Comparison of ENCODE assay signal across 31 cellular contexts in the genomic region with DNA sequence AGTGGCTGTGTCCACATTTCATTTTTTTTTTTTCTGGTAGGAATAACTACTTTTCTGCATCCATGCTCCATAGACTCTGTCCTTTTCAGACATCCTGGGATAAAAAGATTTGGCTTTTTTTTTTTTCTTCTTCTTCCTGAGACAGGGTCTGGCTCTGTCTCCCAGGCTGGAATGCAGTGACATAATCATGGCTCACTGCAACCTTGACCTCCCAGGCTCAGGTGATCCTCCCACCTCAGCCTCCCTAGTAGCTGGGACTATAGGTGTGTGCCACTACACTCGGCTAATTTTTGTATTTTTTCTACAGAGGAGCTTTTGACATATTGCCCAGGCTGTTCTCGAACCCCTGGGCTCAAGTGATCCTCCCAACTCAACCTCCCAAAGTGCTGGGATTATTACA.
"Had no signal": no experiment of that assay in that cellular context is flagged by ENCODE, and none has a peak within 500 bp of the region (broad histone marks: within the 10 kb centered on the region; RNA-seq: fewer than 3 reads in every experiment).

No MANE protein-coding gene starts in this region.

- H3K4me3 Mint-ChIP-seq: activated CD4-positive, alpha-beta memory T cell treated with anti-CD3 and anti-CD28 coated beads for 36 hours; activated CD4-positive, alpha-beta T cell treated with anti-CD3 and anti-CD28 coated beads for 36 hours; activated CD4-positive, alpha-beta T cell treated with anti-CD3 and anti-CD28 coated beads, Interleukin-2, amount 10 ng/mL, durations not matched to agents 24 days and 14 days; activated CD8-positive, alpha-beta memory T cell treated with anti-CD3 and anti-CD28 coated beads, Interleukin-2, amount 10 ng/mL, durations not matched to agents 7 days and 5 days; activated CD8-positive, alpha-beta T cell treated with anti-CD3 and anti-CD28 coated beads, Interleukin-2, amount 10 ng/mL, durations not matched to agents 7 days and 5 days; activated naive CD4-positive, alpha-beta T cell treated with anti-CD3 and anti-CD28 coated beads for 36 hours; activated naive CD4-positive, alpha-beta T cell treated with anti-CD3 and anti-CD28 coated beads, Interleukin-2, amount 50 U/mL, for 24 hours; activated naive CD8-positive, alpha-beta T cell treated with anti-CD3 and anti-CD28 coated beads for 36 hours; activated naive CD8-positive, alpha-beta T cell treated with anti-CD3 and anti-CD28 coated beads, Interleukin-2, amount 50 U/mL, for 24 hours; activated T-helper 1 cell treated with anti-CD3 and anti-CD28 coated beads, Interleukin-12 subunit alpha, Interleukin-12 subunit beta, Interleukin-2, Interleukin-4 antibody, amounts not matched to agents 30 ng/mL and 10 ng/mL and 1 ng/mL, durations not matched to agents 14 hours and 24 hours and 36 hours; central memory CD8-positive, alpha-beta T cell; effector memory CD8-positive, alpha-beta T cell had no signal

- H3K36me3 Mint-ChIP-seq: activated CD4-positive, alpha-beta memory T cell treated with anti-CD3 and anti-CD28 coated beads for 36 hours; activated naive CD4-positive, alpha-beta T cell treated with anti-CD3 and anti-CD28 coated beads, Interleukin-2, amount 50 U/mL, for 24 hours; activated naive CD8-positive, alpha-beta T cell treated with anti-CD3 and anti-CD28 coated beads for 36 hours had no signal

- H3K4me3 ChIP-seq: adrenal gland, body of pancreas, coronary artery, esophagus squamous epithelium, gastroesophageal sphincter had no signal

- ATAC-seq: activated CD4-positive, alpha-beta T cell treated with anti-CD3 and anti-CD28 coated beads for 36 hours; activated CD8-positive, alpha-beta memory T cell treated with anti-CD3 and anti-CD28 coated beads, Interleukin-2, amount 10 ng/mL, durations not matched to agents 7 days and 5 days; activated CD8-positive, alpha-beta T cell treated with anti-CD3 and anti-CD28 coated beads, Interleukin-2, amount 10 ng/mL, durations not matched to agents 7 days and 5 days; activated naive CD8-positive, alpha-beta T cell treated with anti-CD3 and anti-CD28 coated beads, Interleukin-2, amount 50 U/mL, for 24 hours; body of pancreas; effector memory CD8-positive, alpha-beta T cell; gastroesophageal sphincter had no signal

- H3K4me1 ChIP-seq: adrenal gland, body of pancreas, esophagus squamous epithelium, gastroesophageal sphincter had no signal

- H3K27ac ChIP-seq: adrenal gland, body of pancreas, coronary artery, epithelial cell of prostate, esophagus squamous epithelium, gastroesophageal sphincter had no signal

- H3K27ac Mint-ChIP-seq: activated CD4-positive, alpha-beta memory T cell treated with anti-CD3 and anti-CD28 coated beads for 36 hours; activated CD4-positive, alpha-beta T cell treated with anti-CD3 and anti-CD28 coated beads for 36 hours; activated CD4-positive, alpha-beta T cell treated with anti-CD3 and anti-CD28 coated beads, Interleukin-2, amount 10 ng/mL, durations not matched to agents 24 days and 14 days; activated CD8-positive, alpha-beta memory T cell treated with anti-CD3 and anti-CD28 coated beads, Interleukin-2, amount 10 ng/mL, durations not matched to agents 7 days and 5 days; activated CD8-positive, alpha-beta T cell treated with anti-CD3 and anti-CD28 coated beads, Interleukin-2, amount 10 ng/mL, durations not matched to agents 7 days and 5 days; activated naive CD4-positive, alpha-beta T cell treated with anti-CD3 and anti-CD28 coated beads for 36 hours; activated naive CD4-positive, alpha-beta T cell treated with anti-CD3 and anti-CD28 coated beads, Interleukin-2, amount 50 U/mL, for 24 hours; activated naive CD8-positive, alpha-beta T cell treated with anti-CD3 and anti-CD28 coated beads for 36 hours; activated naive CD8-positive, alpha-beta T cell treated with anti-CD3 and anti-CD28 coated beads, Interleukin-2, amount 50 U/mL, for 24 hours; activated T-helper 1 cell treated with anti-CD3 and anti-CD28 coated beads, Interleukin-12 subunit alpha, Interleukin-12 subunit beta, Interleukin-2, Interleukin-4 antibody, amounts not matched to agents 30 ng/mL and 10 ng/mL and 1 ng/mL, durations not matched to agents 14 hours and 24 hours and 36 hours; activated T-helper 2 cell treated with anti-CD3 and anti-CD28 coated beads, Interferon-gamma antibody, Interleukin-2, Interleukin-4, amounts not matched to agents 10 μg/mL and 5 μg/mL and 100 μg/mL, durations not matched to agents 14 hours and 24 hours and 36 hours; effector memory CD8-positive, alpha-beta T cell had no signal

- H3K27me3 Mint-ChIP-seq: activated CD4-positive, alpha-beta memory T cell treated with anti-CD3 and anti-CD28 coated beads for 36 hours; activated CD4-positive, alpha-beta T cell treated with anti-CD3 and anti-CD28 coated beads for 36 hours; activated CD4-positive, alpha-beta T cell treated with anti-CD3 and anti-CD28 coated beads, Interleukin-2, amount 10 ng/mL, durations not matched to agents 24 days and 14 days; activated CD8-positive, alpha-beta memory T cell treated with anti-CD3 and anti-CD28 coated beads, Interleukin-2, amount 10 ng/mL, durations not matched to agents 7 days and 5 days; activated naive CD4-positive, alpha-beta T cell treated with anti-CD3 and anti-CD28 coated beads, Interleukin-2, amount 50 U/mL, for 24 hours; activated naive CD8-positive, alpha-beta T cell treated with anti-CD3 and anti-CD28 coated beads for 36 hours; activated naive CD8-positive, alpha-beta T cell treated with anti-CD3 and anti-CD28 coated beads, Interleukin-2, amount 50 U/mL, for 24 hours; central memory CD8-positive, alpha-beta T cell; effector memory CD8-positive, alpha-beta T cell had no signal

- H3K9me3 Mint-ChIP-seq: activated CD4-positive, alpha-beta memory T cell treated with anti-CD3 and anti-CD28 coated beads for 36 hours; activated CD4-positive, alpha-beta T cell treated with anti-CD3 and anti-CD28 coated beads, Interleukin-2, amount 10 ng/mL, durations not matched to agents 24 days and 14 days; activated naive CD4-positive, alpha-beta T cell treated with anti-CD3 and anti-CD28 coated beads for 36 hours; activated naive CD4-positive, alpha-beta T cell treated with anti-CD3 and anti-CD28 coated beads, Interleukin-2, amount 50 U/mL, for 24 hours; activated naive CD8-positive, alpha-beta T cell treated with anti-CD3 and anti-CD28 coated beads for 36 hours; activated naive CD8-positive, alpha-beta T cell treated with anti-CD3 and anti-CD28 coated beads, Interleukin-2, amount 50 U/mL, for 24 hours; activated T-helper 1 cell treated with anti-CD3 and anti-CD28 coated beads, Interleukin-12 subunit alpha, Interleukin-12 subunit beta, Interleukin-2, Interleukin-4 antibody, amounts not matched to agents 30 ng/mL and 10 ng/mL and 1 ng/mL, durations not matched to agents 14 hours and 24 hours and 36 hours; activated T-helper 2 cell treated with anti-CD3 and anti-CD28 coated beads, Interferon-gamma antibody, Interleukin-2, Interleukin-4, amounts not matched to agents 10 μg/mL and 5 μg/mL and 100 μg/mL, durations not matched to agents 14 hours and 24 hours and 36 hours; central memory CD8-positive, alpha-beta T cell; effector memory CD8-positive, alpha-beta T cell had no signal

- DNase-seq: activated CD4-positive, alpha-beta memory T cell treated with anti-CD3 and anti-CD28 coated beads for 36 hours; activated CD4-positive, alpha-beta T cell treated with anti-CD3 and anti-CD28 coated beads for 36 hours; activated CD4-positive, alpha-beta T cell treated with anti-CD3 and anti-CD28 coated beads, Interleukin-2, amount 10 ng/mL, durations not matched to agents 24 days and 14 days; activated CD4-positive, CD25-positive, alpha-beta regulatory T cell; activated CD4-positive, CD25-positive, alpha-beta regulatory T cell treated with anti-CD3 and anti-CD28 coated beads, Interleukin-2, amount 50 U/mL, for 72 hours; activated CD8-positive, alpha-beta memory T cell treated with anti-CD3 and anti-CD28 coated beads, Interleukin-2, amount 10 ng/mL, durations not matched to agents 7 days and 5 days; activated CD8-positive, alpha-beta memory T cell treated with anti-CD3 and anti-CD28 coated beads, Interleukin-2, amount 50 U/mL, for 4 hours; activated CD8-positive, alpha-beta T cell treated with anti-CD3 and anti-CD28 coated beads, Interleukin-2, amount 10 ng/mL, durations not matched to agents 7 days and 5 days; activated effector memory CD4-positive, alpha-beta T cell treated with anti-CD3 and anti-CD28 coated beads, Interleukin-2, amount 50 U/mL, for 16 hours; activated naive CD4-positive, alpha-beta T cell treated with anti-CD3 and anti-CD28 coated beads for 36 hours; activated naive CD8-positive, alpha-beta T cell treated with anti-CD3 and anti-CD28 coated beads for 36 hours; activated naive CD8-positive, alpha-beta T cell treated with anti-CD3 and anti-CD28 coated beads, Interleukin-2, amount 50 U/mL, for 24 hours; activated T-cell treated with anti-CD3 and anti-CD28 coated beads, Interleukin-2, amount 50 U/mL, for 1 hour; activated T-cell treated with anti-CD3 and anti-CD28 coated beads, Interleukin-2, amount 50 U/mL, for 48 hours; adrenal gland; amygdala; aorta; body of pancreas; dermis blood vessel endothelial cell; effector CD4-positive, alpha-beta T cell; effector memory CD8-positive, alpha-beta T cell; esophagus squamous epithelium; foreskin melanocyte; T-helper 2 cell had no signal

- H3K9me3 ChIP-seq: adrenal gland, body of pancreas, esophagus squamous epithelium, gastroesophageal sphincter had no signal

- H3K27me3 ChIP-seq: adrenal gland, body of pancreas, esophagus squamous epithelium, gastroesophageal sphincter had no signal

- H3K36me3 ChIP-seq: adrenal gland, esophagus squamous epithelium, gastroesophageal sphincter had no signal
